In the genomic region with DNA sequence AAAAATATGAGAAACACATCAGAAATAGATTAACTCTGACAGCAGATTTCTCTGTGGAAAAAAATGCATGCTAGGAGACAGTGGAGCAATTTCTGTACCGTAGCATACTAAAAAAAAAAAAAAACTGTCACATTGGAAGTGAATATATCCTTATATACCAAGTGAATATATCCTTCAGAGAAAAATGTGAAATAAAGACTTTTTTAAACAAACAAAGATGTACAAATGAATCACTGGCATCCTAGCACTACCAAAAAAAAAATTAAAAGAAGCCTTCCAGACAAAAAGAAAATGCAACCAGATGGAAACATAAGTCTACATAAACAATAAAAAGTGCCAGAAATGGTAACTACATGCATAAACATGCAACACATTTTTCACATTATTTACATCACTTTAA, we compare ENCODE assay signal across 25 cellular contexts.
"Had no signal": no experiment of that assay in that cellular context is flagged by ENCODE, and none has a peak within 500 bp of the region (broad histone marks: within the 10 kb centered on the region; RNA-seq: fewer than 3 reads in every experiment).

No MANE protein-coding gene starts in this region.

- ATAC-seq: left colon; left lung; lower lobe of right lung; naive thymus-derived CD8-positive, alpha-beta T cell; pancreas; right cardiac atrium; sciatic nerve; stimulated activated naive B cell treated with anti-CD40 and anti-IgM and Interleukin-4, amounts not matched to agents 10 μg/mL and 1 μg/mL and 100 μg/mL, for 72 hours; stimulated activated naive CD8-positive, alpha-beta T cell treated with anti-CD3 and anti-CD28 coated beads, Interleukin-15, Interleukin-2, amounts not matched to agents 100 U/mL and 50 U/mL, for 24 hours had no signal

- DNase-seq: hypothalamus; immature natural killer cell; kidney; left colon; left lung; lower lobe of right lung; mammary epithelial cell; mesenchymal stem cell; naive thymus-derived CD8-positive, alpha-beta T cell; pancreas; posterior cingulate gyrus; retina; right cardiac atrium; stimulated activated CD4-positive, alpha-beta T cell treated with anti-CD3 and anti-CD28 coated beads, Interleukin-12 subunit alpha, Interleukin-12 subunit beta, amount 100 ng/mL, for 4 hours; stimulated activated CD4-positive, alpha-beta T cell treated with anti-CD3 and anti-CD28 coated beads, Interleukin-15, amount 100 ng/mL, for 24 hours; stimulated activated CD4-positive, alpha-beta T cell treated with anti-CD3 and anti-CD28 coated beads, Interleukin-2, amount 100 ng/mL, for 24 hours; stimulated activated CD4-positive, alpha-beta T cell treated with anti-CD3 and anti-CD28 coated beads, Interleukin-4, amount 100 ng/mL, for 1 hour; stimulated activated naive B cell treated with anti-CD40 and anti-IgM and Interleukin-4, amounts not matched to agents 10 μg/mL and 1 μg/mL and 100 μg/mL, for 72 hours; stimulated activated naive CD8-positive, alpha-beta T cell treated with anti-CD3 and anti-CD28 coated beads, Interleukin-15, Interleukin-2, amounts not matched to agents 100 U/mL and 50 U/mL, for 24 hours; stomach; testis; thyroid gland; transverse colon; upper lobe of left lung had no signal
